ENCODE assay signal across 8 cellular contexts in genomic region chr12:27246141-27246540, GRCh38. TPM values are rescaled to one million over a fixed set of nuclear protein-coding genes. Genes with fewer than 3 reads are reported as not detected.
DNase-seq lines count a peak whose midpoint lies in the region; ATAC-seq and TF ChIP-seq lines count a peak whose summit lies in the region.

No MANE protein-coding gene starts in this region.

- 33 to 35% methylated on average over 2 of the region's 2 CpGs for WGBS in gastroesophageal sphincter (ENCODE audit: low coverage in 1 of 2), 2 donors

- TF ChIP-seq POLR2A in gastroesophageal sphincter (IDR thresholded peaks at IDR 0.05) = no peak

- ATAC-seq in T-cell (replicated peaks in 1 of 4) (no peak), gastroesophageal sphincter (no peak), GM18861 (IDR thresholded peaks at IDR 0.05; ENCODE audit: unreplicated experiment) (no peak)

- POLR2A ChIA-PET in activated CD4-positive, alpha-beta T cell treated with anti-CD3 and anti-CD28 coated beads, Interleukin-2, amount 10 ng/mL, durations not matched to agents 7 days and 5 days (lab: Charles Lee) = no interaction called here
- POLR2A ChIA-PET in T-cell (lab: Charles Lee) = no interaction called here

- TF ChIP-seq EP300 in gastroesophageal sphincter (IDR thresholded peaks at IDR 0.05) = no peak

- H3K36me3 ChIP-seq in gastroesophageal sphincter (no peaks in the 10 kb centered on the region), MG63 (no peaks in the 10 kb centered on the region)

- H3K36me3 Mint-ChIP-seq in activated CD4-positive, alpha-beta T cell treated with anti-CD3 and anti-CD28 coated beads, Interleukin-2, amount 10 ng/mL, durations not matched to agents 7 days and 5 days (ENCODE audit: low read depth) = peaks cover 13% of the 10 kb centered on the region
- H3K36me3 Mint-ChIP-seq in T-cell = peaks cover 8% of the 10 kb centered on the region

- peaks cover 0 to 62% (median 7%) of the 10 kb centered on the region in 3 donors for H3K4me1 ChIP-seq in gastroesophageal sphincter

- H3K27ac ChIP-seq in gastroesophageal sphincter (peak overlapping the region; percentile 76 to 93 (median 92)), skin epidermis (peak overlapping the region in 4 of 21 experiments; percentile 87 to 95 (median 94))

- no peak for DNase-seq in activated CD4-positive, alpha-beta T cell treated with anti-CD3 and anti-CD28 coated beads, Interleukin-2, amount 10 ng/mL, durations not matched to agents 7 days and 5 days
- DNase-seq in activated CD4-positive, alpha-beta T cell treated with anti-CD3 and anti-CD28 coated beads for 1 hour = no peak
- DNase-seq in T-cell (no peak), hypothalamus (lab: John Stamatoyannopoulos, UW) (no peak), MG63 (no peak)

- H3K4me1 Mint-ChIP-seq in activated CD4-positive, alpha-beta T cell treated with anti-CD3 and anti-CD28 coated beads, Interleukin-2, amount 10 ng/mL, durations not matched to agents 7 days and 5 days = peaks cover 31% of the 10 kb centered on the region
- peaks cover 43 to 58% (median 49%) of the 10 kb centered on the region in 3 donors for H3K4me1 Mint-ChIP-seq in T-cell

- H3K27me3 Mint-ChIP-seq in activated CD4-positive, alpha-beta T cell treated with anti-CD3 and anti-CD28 coated beads, Interleukin-2, amount 10 ng/mL, durations not matched to agents 7 days and 5 days = no peaks in the 10 kb centered on the region
- H3K27me3 Mint-ChIP-seq in T-cell = no peaks in the 10 kb centered on the region

- H3K9me3 ChIP-seq in gastroesophageal sphincter = no peaks in the 10 kb centered on the region
- H3K9me3 ChIP-seq in MG63 = peaks cover 4% of the 10 kb centered on the region

- peak overlapping the region; percentile 65 to 74 for H3K4me3 ChIP-seq in gastroesophageal sphincter
- H3K4me3 ChIP-seq in skin epidermis = peak overlapping the region in 4 of 7 experiments; percentile 9 to 88 (median 77)
- no peak overlapping the region for H3K4me3 ChIP-seq in MG63

- H3K27me3 ChIP-seq in gastroesophageal sphincter (no peaks in the 10 kb centered on the region), MG63 (no peaks in the 10 kb centered on the region)

- H3K4me3 Mint-ChIP-seq in activated CD4-positive, alpha-beta T cell treated with anti-CD3 and anti-CD28 coated beads, Interleukin-2, amount 10 ng/mL, durations not matched to agents 7 days and 5 days = peak overlapping the region; percentile 56
- H3K4me3 Mint-ChIP-seq in T-cell = peak overlapping the region in 2 of 3 donors; percentile 50 to 99

- TF ChIP-seq CTCF in gastroesophageal sphincter (IDR thresholded peaks at IDR 0.05) = no peak

- peaks cover 6% of the 10 kb centered on the region for H3K9me3 Mint-ChIP-seq in activated CD4-positive, alpha-beta T cell treated with anti-CD3 and anti-CD28 coated beads, Interleukin-2, amount 10 ng/mL, durations not matched to agents 7 days and 5 days
- no peaks in the 10 kb centered on the region for H3K9me3 Mint-ChIP-seq in T-cell

- CTCF ChIA-PET in activated CD4-positive, alpha-beta T cell treated with anti-CD3 and anti-CD28 coated beads, Interleukin-2, amount 10 ng/mL, durations not matched to agents 7 days and 5 days (lab: Charles Lee) = no interaction called here
- CTCF ChIA-PET in T-cell (lab: Charles Lee) = no interaction called here

- H3K27ac Mint-ChIP-seq in activated CD4-positive, alpha-beta T cell treated with anti-CD3 and anti-CD28 coated beads, Interleukin-2, amount 10 ng/mL, durations not matched to agents 7 days and 5 days = peak overlapping the region; percentile 58
- peak overlapping the region in 1 of 2 donors; percentile 24 for H3K27ac Mint-ChIP-seq in T-cell

RNA-seq across cellular contexts. Expression of gene STK38L, which starts 2.1 kb away (rescaled TPM):
- total RNA-seq in activated CD4-positive, alpha-beta T cell treated with anti-CD3 and anti-CD28 coated beads, Interleukin-2, amount 10 ng/mL, durations not matched to agents 7 days and 5 days = 10 to 100 TPM; 18.2 to 20.4 TPM
- total RNA-seq in T-cell = 10 to 100 TPM; 13.5 to 19.6 (median 18.3) TPM
- 100 to 1,000 TPM in 1 of 4 donors, 10 to 100 TPM in 3; 70.0 to 111 (median 79.2) TPM for total RNA-seq in gastroesophageal sphincter
- 4.1 and 22.4 TPM in 2 replicates for total RNA-seq in MG63 (2014; rRNA removed; shearing (Covaris generic); ENCODE audit: low replicate concordance)
